10 cellular contexts compared by ENCODE assay signal in the genomic region with DNA sequence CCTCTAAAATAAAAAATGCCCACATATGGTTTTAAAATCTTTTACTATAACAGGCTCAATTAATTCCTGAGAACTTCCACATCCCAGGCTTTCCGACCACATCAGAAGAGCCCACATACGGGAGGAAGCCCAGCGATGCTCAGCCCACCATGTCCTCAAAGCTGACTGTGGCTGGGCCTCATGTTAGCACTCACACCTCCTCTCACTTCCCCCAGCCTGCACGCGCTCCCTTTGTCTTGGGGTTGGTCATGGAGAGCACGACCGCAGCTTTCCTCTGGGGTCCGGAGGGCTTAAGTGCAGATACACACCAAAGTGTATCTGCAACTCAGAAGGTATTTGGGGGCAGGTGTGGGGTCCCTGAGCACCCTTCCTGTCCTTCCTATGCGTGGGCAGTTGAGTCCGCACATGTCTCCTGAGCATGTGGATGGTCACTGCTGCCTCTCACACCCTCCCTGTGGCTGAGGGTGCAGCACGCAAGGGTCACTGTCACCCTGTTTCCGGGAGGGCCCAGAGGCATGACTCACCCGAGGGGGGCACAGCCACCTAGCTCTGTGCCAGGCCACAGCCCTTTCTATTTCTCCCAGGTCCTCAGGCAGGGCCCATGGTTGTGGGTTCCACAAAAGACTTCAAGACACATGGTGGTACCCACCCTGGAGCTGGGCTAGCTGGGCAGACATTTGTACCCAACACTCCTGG. TPM values are rescaled to one million over a fixed set of nuclear protein-coding genes. Genes with fewer than 3 reads are reported as not detected.
DNase-seq lines count a peak whose midpoint lies in the region; ATAC-seq and TF ChIP-seq lines count a peak whose summit lies in the region.
"Had no signal": no experiment of that assay in that cellular context is flagged by ENCODE, and none has a peak within 500 bp of the region (broad histone marks: within the 10 kb centered on the region; RNA-seq: fewer than 3 reads in every experiment).

No MANE protein-coding gene starts in this region.

- H3K4me1 ChIP-seq in right atrium auricular region = peaks cover 0 to 99% of the 10 kb centered on the region in 2 donors
- H3K4me1 ChIP-seq in stomach = peaks cover 52 to 98% (median 75%) of the 10 kb centered on the region in 4 donors

- DNase-seq in NK-92 treated with Interleukin-12 subunit alpha and Interleukin-12 subunit beta, amount 100 ng/mL, for 24 hours (lab: John Stamatoyannopoulos, UW) = peak; percentile 83
- DNase-seq in NK-92 (lab: John Stamatoyannopoulos, UW; ENCODE audit: unreplicated experiment) (no peak), T-helper 17 cell (no peak), right atrium auricular region (ENCODE audit: low spot score) (no peak), stomach (no peak), inferior parietal cortex (ENCODE audit: extremely low spot score) (no peak), NCI-H524 (lab: John Stamatoyannopoulos, UW) (no peak)
- DNase-seq: NCI-H1048 had no signal

- peaks cover 3% of the 10 kb centered on the region for H3K36me3 Mint-ChIP-seq in T-helper 17 cell (ENCODE audit: low read depth)

- H3K36me3 ChIP-seq in right atrium auricular region (peaks cover 89% of the 10 kb centered on the region), stomach (peaks cover 75 to 100% (median 96%) of the 10 kb centered on the region in 4 donors)

- 77 to 85% (median 81%) methylated on average over 11 to 13 of the region's 13 CpGs for WGBS in stomach, 5 donors

- TF ChIP-seq POLR2A in stomach (IDR thresholded peaks at IDR 0.05) = no peak

- TF ChIP-seq CTCF in right atrium auricular region (IDR thresholded peaks at IDR 0.05) (no peak), stomach (IDR thresholded peaks at IDR 0.05) (no peak)

- peak overlapping the region; percentile 97 for H3K27ac Mint-ChIP-seq in T-helper 17 cell

- H3K4me1 Mint-ChIP-seq in T-helper 17 cell = peaks cover 65% of the 10 kb centered on the region

- peak overlapping the region; percentile 77 for H3K4me3 Mint-ChIP-seq in T-helper 17 cell

- no peaks in the 10 kb centered on the region for H3K27me3 ChIP-seq in right atrium auricular region
- no peaks in the 10 kb centered on the region for H3K27me3 ChIP-seq in stomach

- H3K4me3 ChIP-seq in right atrium auricular region (no peak overlapping the region), stomach (no peak overlapping the region)

- no peak for ATAC-seq in T-helper 17 cell
- ATAC-seq in HG03521 (IDR thresholded peaks at IDR 0.05; ENCODE audit: unreplicated experiment) = no peak

- H3K9me3 ChIP-seq in T-helper 17 cell (ENCODE audit: control insufficient read depth, low read length, poor library complexity, severe bottlenecking) (no peaks in the 10 kb centered on the region), right atrium auricular region (no peaks in the 10 kb centered on the region), stomach (no peaks in the 10 kb centered on the region)

- no peak for TF ChIP-seq EP300 in stomach (IDR thresholded peaks at IDR 0.05)

- intact Hi-C loops in stomach (cut with DNase I; ENCODE audit: low total_unique reads) = no loop called here

- H3K27me3 Mint-ChIP-seq in T-helper 17 cell = no peaks in the 10 kb centered on the region

- H3K27ac ChIP-seq in right atrium auricular region = peak overlapping the region; percentile 90 to 96
- peak overlapping the region; percentile 52 to 79 (median 75) for H3K27ac ChIP-seq in stomach
- H3K27ac ChIP-seq: 22Rv1 had no signal

RNA-seq across cellular contexts. Expression of gene WDR1, which starts 21.2 kb away (rescaled TPM):
- total RNA-seq in T-helper 17 cell = 100 to 1,000 TPM; 268 to 366 TPM
- 100 to 1,000 TPM; 109 to 216 TPM for total RNA-seq in right atrium auricular region
- 100 to 1,000 TPM in 3 of 5 donors, 10 to 100 TPM in 2; 52.4 to 167 (median 104) TPM for total RNA-seq in stomach
- polyA plus RNA-seq in stomach = 100 to 1,000 TPM in 2 of 3 donors, 10 to 100 TPM in 1; 91.2 to 145 (median 115) TPM
